ENCODE assay signal across 17 cellular contexts in genomic region chr7:32887395-32887794, GRCh38. TPM values are rescaled to one million over a fixed set of nuclear protein-coding genes. Genes with fewer than 3 reads are reported as not detected.
DNase-seq lines count a peak whose midpoint lies in the region; TF ChIP-seq lines count a peak whose summit lies in the region.
"Had no signal": no experiment of that assay in that cellular context is flagged by ENCODE, and none has a peak within 500 bp of the region (broad histone marks: within the 10 kb centered on the region; RNA-seq: fewer than 3 reads in every experiment).

No MANE protein-coding gene starts in this region.

- H3K79me1 ChIP-seq in mesenchymal stem cell (replicated peaks; ENCODE audit: low read length, poor library complexity, severe bottlenecking) (no peaks in the 10 kb centered on the region), neuronal stem cell (ENCODE audit: low read depth, low read length) (no peaks in the 10 kb centered on the region)

- H3K27ac ChIP-seq in BLaER1: no peak overlapping the region
- peak overlapping the region; percentile 99 for H3K27ac ChIP-seq in VCaP
- no peak overlapping the region for H3K27ac ChIP-seq in mesenchymal stem cell (ENCODE audit: low read length, poor library complexity, severe bottlenecking)
- no peak overlapping the region for H3K27ac ChIP-seq in neuronal stem cell (replicated peaks; ENCODE audit: low read length)
- H3K27ac ChIP-seq: thoracic aorta had no signal

- H3K9me3 ChIP-seq in BLaER1 (no peaks in the 10 kb centered on the region), mesenchymal stem cell (ENCODE audit: control insufficient read depth, low read length) (no peaks in the 10 kb centered on the region), neuronal stem cell (replicated peaks in 1 of 2; ENCODE audit: control insufficient read depth in 2 of 2, insufficient read depth in 1 of 2, low read depth in 1 of 2, low read length in 2 of 2) (no peaks in the 10 kb centered on the region)
- H3K9me3 ChIP-seq: left lung, thoracic aorta had no signal

- peaks cover 80% of the 10 kb centered on the region for H4K20me1 ChIP-seq in BLaER1

- TF ChIP-seq CTCF in VCaP (conservative IDR thresholded peaks at IDR 0.05): no peak

- H4K8ac ChIP-seq in mesenchymal stem cell (ENCODE audit: low read length) (no peak overlapping the region), neuronal stem cell (ENCODE audit: low read depth, low read length) (no peak overlapping the region)

- WGBS in mesenchymal stem cell: 100% methylated on average over 2 of the region's 3 CpGs
- no CpG with 5 or more reads among the region's 3 CpGs for WGBS in neuronal stem cell (ENCODE audit: extremely low coverage in 2 of 2, insufficient read length in 2 of 2, insufficient replicate concordance in 1 of 2), 2 donors

- H2AK5ac ChIP-seq in mesenchymal stem cell (ENCODE audit: low read length, severe bottlenecking) (no peak overlapping the region), neuronal stem cell (ENCODE audit: low read depth, low read length) (no peak overlapping the region)

- no peak overlapping the region for H2AFZ ChIP-seq in mesenchymal stem cell (ENCODE audit: low read depth, low read length)
- no peak overlapping the region for H2AFZ ChIP-seq in neuronal stem cell (ENCODE audit: low read length)

- H3K4ac ChIP-seq in mesenchymal stem cell (ENCODE audit: low read depth in 1 of 2, low read length in 2 of 2): no peak overlapping the region
- no peak overlapping the region for H3K4ac ChIP-seq in neuronal stem cell (ENCODE audit: low read length)

- peaks cover 44% of the 10 kb centered on the region for H3K4me1 ChIP-seq in BLaER1
- peaks cover 6% of the 10 kb centered on the region for H3K4me1 ChIP-seq in mesenchymal stem cell (ENCODE audit: control insufficient read depth, insufficient read depth, low read depth, low read length)
- peaks cover 0 to 5% of the 10 kb centered on the region in 2 donors for H3K4me1 ChIP-seq in neuronal stem cell (ENCODE audit: control insufficient read depth in 2 of 2, insufficient read depth in 1 of 2, low read depth in 1 of 2, low read length in 2 of 2)

- peak; percentile 15 for DNase-seq in COR-L47 (lab: John Stamatoyannopoulos, UW)
- no peak for DNase-seq in mesenchymal stem cell
- DNase-seq in activated CD4-positive, CD25-positive, alpha-beta regulatory T cell (lab: John Stamatoyannopoulos, UW): no peak
- no peak for DNase-seq in islet precursor cell
- DNase-seq in neuronal stem cell (ENCODE audit: low spot score): no peak
- DNase-seq: activated CD8-positive, alpha-beta memory T cell treated with anti-CD3 and anti-CD28 coated beads, Interleukin-2, amount 50 U/mL, for 48 hours; activated gamma-delta T cell; amniotic stem cell; caudate nucleus; HCEC 1CT; left lung; NCI-H1694 treated with DMSO at 0.1 percent for 48 hours; occipital lobe; stimulated activated naive B cell treated with anti-CD40 and anti-IgM and Interleukin-4, amounts not matched to agents 10 μg/mL and 1 μg/mL and 100 μg/mL, for 72 hours had no signal

- H3K18ac ChIP-seq in mesenchymal stem cell (ENCODE audit: low read depth in 1 of 2, low read length in 2 of 2) (no peak overlapping the region), neuronal stem cell (ENCODE audit: low read length) (no peak overlapping the region)

- H2BK120ac ChIP-seq in mesenchymal stem cell (ENCODE audit: low read depth, low read length): no peak overlapping the region
- H2BK120ac ChIP-seq in neuronal stem cell (ENCODE audit: low read depth, low read length): no peak overlapping the region

- H3K14ac ChIP-seq in mesenchymal stem cell (ENCODE audit: low read length in 2 of 2): no peak overlapping the region
- H3K14ac ChIP-seq in neuronal stem cell (ENCODE audit: low read length): no peak overlapping the region

- H4K91ac ChIP-seq in mesenchymal stem cell (ENCODE audit: low read length) (no peak overlapping the region), neuronal stem cell (ENCODE audit: low read depth, low read length, poor library complexity) (no peak overlapping the region)

- no peak overlapping the region for H3K4me3 ChIP-seq in BLaER1
- no peak overlapping the region for H3K4me3 ChIP-seq in mesenchymal stem cell (ENCODE audit: insufficient read depth in 1 of 2, low read depth in 1 of 2, low read length in 2 of 2)
- no peak overlapping the region for H3K4me3 ChIP-seq in neuronal stem cell (ENCODE audit: low read length in 2 of 2)
- H3K4me3 ChIP-seq: left lung, thoracic aorta had no signal

- H3K23ac ChIP-seq in mesenchymal stem cell (ENCODE audit: low read length in 2 of 2): no peak overlapping the region
- no peak overlapping the region for H3K23ac ChIP-seq in neuronal stem cell (ENCODE audit: low read depth, low read length, poor library complexity)

- H3K27me3 ChIP-seq in BLaER1: no peaks in the 10 kb centered on the region
- no peaks in the 10 kb centered on the region for H3K27me3 ChIP-seq in mesenchymal stem cell (ENCODE audit: control insufficient read depth in 1 of 2, insufficient read depth in 1 of 2, low read length in 2 of 2)
- H3K27me3 ChIP-seq in neuronal stem cell (ENCODE audit: control insufficient read depth in 3 of 3, insufficient read depth in 3 of 3, low read depth in 1 of 3, low read length in 3 of 3): no peaks in the 10 kb centered on the region
- H3K27me3 ChIP-seq: left lung had no signal

- H2BK15ac ChIP-seq in mesenchymal stem cell (ENCODE audit: low read depth, poor library complexity, severe bottlenecking) (no peak overlapping the region), neuronal stem cell (ENCODE audit: low read length) (no peak overlapping the region)

- no peak overlapping the region for H3K9ac ChIP-seq in BLaER1
- H3K9ac ChIP-seq in mesenchymal stem cell (ENCODE audit: low read length): peak overlapping the region; percentile 31
- no peak overlapping the region for H3K9ac ChIP-seq in neuronal stem cell (ENCODE audit: low read depth, low read length, poor library complexity)

- peaks cover 4% of the 10 kb centered on the region; the same call in 1 of the 2 replicates for H3K36me3 ChIP-seq in BLaER1
- H3K36me3 ChIP-seq in mesenchymal stem cell (ENCODE audit: control insufficient read depth in 1 of 2, insufficient read depth in 2 of 2, low read depth in 1 of 2, low read length in 2 of 2): no peaks in the 10 kb centered on the region
- peaks cover 0 to 22% of the 10 kb centered on the region in 2 donors for H3K36me3 ChIP-seq in neuronal stem cell (replicated peaks in 1 of 2; ENCODE audit: control insufficient read depth in 2 of 2, insufficient read depth in 2 of 2, low read length in 2 of 2)
- H3K36me3 ChIP-seq: left lung, thoracic aorta had no signal

- H3K4me2 ChIP-seq in BLaER1: peak overlapping the region; percentile 82; the same call in 1 of the 2 replicates
- no peak overlapping the region for H3K4me2 ChIP-seq in mesenchymal stem cell (ENCODE audit: low read length, poor library complexity, severe bottlenecking)
- no peak overlapping the region for H3K4me2 ChIP-seq in neuronal stem cell (ENCODE audit: insufficient read depth, low read length, poor library complexity, severe bottlenecking)

- H2BK5ac ChIP-seq in mesenchymal stem cell (ENCODE audit: low read depth, low read length, poor library complexity, severe bottlenecking) (no peak overlapping the region), neuronal stem cell (ENCODE audit: low read length) (no peak overlapping the region)

- no peak overlapping the region for H2BK12ac ChIP-seq in mesenchymal stem cell (ENCODE audit: low read length in 2 of 2)
- H2BK12ac ChIP-seq in neuronal stem cell (ENCODE audit: low read length): no peak overlapping the region

RNA-seq across cellular contexts. Expression of gene KBTBD2, which starts 4.2 kb away (rescaled TPM):
- 16.5 TPM for polyA plus RNA-seq in mesenchymal stem cell (2013, experiment 1 of 2)
- polyA plus RNA-seq in mesenchymal stem cell (2013, experiment 2 of 2): 18.2 TPM
- polyA plus RNA-seq in neuronal stem cell (2013, experiment 1 of 2): 19.3 TPM
- 18.0 TPM for polyA plus RNA-seq in neuronal stem cell (2013, experiment 2 of 2)
